Comparison of ENCODE assay signal across 16 cellular contexts in the genomic region with DNA sequence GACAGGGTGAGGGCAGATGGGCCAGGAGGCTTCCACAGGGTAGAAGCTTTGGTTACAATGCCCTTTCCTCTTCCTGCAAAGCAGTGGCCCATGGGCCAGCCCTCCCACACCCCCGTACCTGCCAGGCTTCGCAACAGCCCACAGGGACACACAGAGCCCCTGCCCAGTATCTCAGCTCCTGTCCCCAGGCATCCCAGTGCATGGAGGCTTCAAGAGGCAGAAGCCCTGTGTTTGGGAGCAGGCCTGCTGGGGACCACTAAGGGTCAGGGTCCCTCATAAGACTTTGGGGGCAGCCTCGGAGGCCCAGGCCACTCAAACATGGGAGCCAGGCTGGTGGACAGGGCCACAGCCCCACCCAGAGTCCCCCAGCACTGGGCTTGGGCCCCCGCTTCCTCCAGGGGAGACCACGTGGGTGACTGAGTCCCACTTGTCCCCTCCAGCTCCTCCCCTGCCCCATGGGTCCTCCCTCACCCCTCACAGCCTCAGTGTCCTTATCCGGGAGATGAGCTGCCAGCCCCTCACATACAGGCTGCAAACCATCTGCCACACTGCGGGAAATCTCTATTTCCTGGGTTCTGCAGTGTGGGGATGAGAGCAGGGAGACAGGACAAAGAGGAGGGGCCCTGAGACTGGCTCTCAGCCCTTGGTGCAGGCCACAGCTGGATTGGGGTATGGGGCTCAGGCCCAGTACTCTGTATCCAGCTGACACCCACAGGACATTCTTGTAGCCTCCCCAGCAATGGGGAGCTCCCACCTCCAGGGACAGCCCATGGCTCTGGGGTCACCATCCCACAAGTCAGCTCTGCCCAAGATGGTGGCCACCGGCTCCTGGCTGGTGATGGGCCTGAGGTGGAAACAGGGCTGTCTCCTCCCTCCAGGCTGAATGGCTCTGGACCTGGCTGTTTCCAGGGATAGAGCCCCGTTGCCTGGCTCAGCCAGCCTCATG. TPM values are rescaled to one million over a fixed set of nuclear protein-coding genes. Genes with fewer than 3 reads are reported as not detected.
A peak's percentile ranks its signal among the peaks of the same experiment; 100 is the strongest.
DNase-seq lines count a peak whose midpoint lies in the region; ATAC-seq, FAIRE-seq and TF ChIP-seq lines count a peak whose summit lies in the region.
"Had no signal": no experiment of that assay in that cellular context is flagged by ENCODE, and none has a peak within 500 bp of the region (broad histone marks: within the 10 kb centered on the region; RNA-seq: fewer than 3 reads in every experiment).

No MANE protein-coding gene starts in this region.

- H3K4me2 ChIP-seq in H9 (ENCODE audit: insufficient read depth, insufficient read length, low read length): no peak overlapping the region

- H2AK5ac ChIP-seq in H9 (ENCODE audit: insufficient read length, low read length): no peak overlapping the region

- H3K4me1 ChIP-seq in H9 (ENCODE audit: insufficient read depth, low read length): no peaks in the 10 kb centered on the region
- H3K4me1 ChIP-seq: foreskin keratinocyte had no signal

- no peak overlapping the region for H2BK15ac ChIP-seq in H9 (ENCODE audit: low read depth, low read length)

- no peak overlapping the region for H4K91ac ChIP-seq in H9 (ENCODE audit: insufficient read length, low read depth, low read length)

- H3K27ac Mint-ChIP-seq in H9: no peak overlapping the region
- no peak overlapping the region for H3K27ac Mint-ChIP-seq in activated CD4-positive, alpha-beta memory T cell treated with anti-CD3 and anti-CD28 coated beads, Interleukin-2, amount 10 ng/mL, durations not matched to agents 7 days and 5 days
- H3K27ac Mint-ChIP-seq: stimulated activated naive B cell treated with anti-CD40 and anti-IgM and Interleukin-4, amounts not matched to agents 10 μg/mL and 1 μg/mL and 100 μg/mL, for 72 hours had no signal

- no peaks in the 10 kb centered on the region for H3K23me2 ChIP-seq in H9 (ENCODE audit: insufficient read length, low read depth, low read length, poor library complexity, severe bottlenecking)

- FAIRE-seq in D721Med (lab: Jason Lieb, UNC): no peak

- in situ Hi-C loops in brain microvascular endothelial cell (cut with HindIII; ENCODE audit: low pct_ligation_motif_present, low sequenced_read_pairs): no loop called here

- H2BK12ac ChIP-seq in H9 (ENCODE audit: insufficient read length, low read depth, low read length): no peak overlapping the region

- no peak overlapping the region for H4K8ac ChIP-seq in H9 (replicated peaks; ENCODE audit: insufficient read length, low read depth, low read length)

- no peak overlapping the region for H3K4ac ChIP-seq in H9 (ENCODE audit: low read depth, low read length)

- no peak overlapping the region for H3K4me3 Mint-ChIP-seq in H9
- H3K4me3 Mint-ChIP-seq in activated CD4-positive, alpha-beta memory T cell treated with anti-CD3 and anti-CD28 coated beads, Interleukin-2, amount 10 ng/mL, durations not matched to agents 7 days and 5 days: no peak overlapping the region
- H3K4me3 Mint-ChIP-seq: stimulated activated naive B cell treated with anti-CD40 and anti-IgM and Interleukin-4, amounts not matched to agents 10 μg/mL and 1 μg/mL and 100 μg/mL, for 72 hours had no signal

- H3K9me3 ChIP-seq in H9 (ENCODE audit: control insufficient read depth, low read depth, low read length): no peaks in the 10 kb centered on the region

- H3K9ac ChIP-seq in H9 (ENCODE audit: extremely low read depth, insufficient read length, low read length): no peak overlapping the region

- no peak overlapping the region for H3K56ac ChIP-seq in H9 (ENCODE audit: insufficient read length, low read depth, low read length)

- intact Hi-C loops in left cardiac atrium (cut with DNase I) (no loop called here), posterior vena cava (cut with DNase I) (no loop called here)

- no peak overlapping the region for H4K5ac ChIP-seq in H9 (ENCODE audit: insufficient read length, low read depth, low read length)

- ATAC-seq in left cardiac atrium: no peak
- ATAC-seq: activated naive CD4-positive, alpha-beta T cell treated with anti-CD3 and anti-CD28 coated beads, Interleukin-2, amount 50 U/mL, for 72 hours; stimulated activated naive B cell treated with anti-CD40 and anti-IgM and Interleukin-4, amounts not matched to agents 10 μg/mL and 1 μg/mL and 100 μg/mL, for 72 hours had no signal

- no peak overlapping the region for H3K18ac ChIP-seq in H9 (ENCODE audit: insufficient read length, low read depth, low read length)

- H3K4me3 ChIP-seq in brain microvascular endothelial cell (ENCODE audit: low read depth, low read length): no peak overlapping the region

- H2AFZ ChIP-seq in H9 (ENCODE audit: low read length): no peak overlapping the region

- no peaks in the 10 kb centered on the region for H3K9me3 Mint-ChIP-seq in H9
- H3K9me3 Mint-ChIP-seq in activated CD4-positive, alpha-beta memory T cell treated with anti-CD3 and anti-CD28 coated beads, Interleukin-2, amount 10 ng/mL, durations not matched to agents 7 days and 5 days: no peaks in the 10 kb centered on the region
- H3K9me3 Mint-ChIP-seq: activated naive CD4-positive, alpha-beta T cell treated with anti-CD3 and anti-CD28 coated beads, Interleukin-2, amount 50 U/mL, for 72 hours; IgD-negative memory B cell; stimulated activated naive B cell treated with anti-CD40 and anti-IgM and Interleukin-4, amounts not matched to agents 10 μg/mL and 1 μg/mL and 100 μg/mL, for 72 hours had no signal

- TF ChIP-seq CTCF in H9 (conservative IDR thresholded peaks at IDR 0.05) (no peak), brain microvascular endothelial cell (IDR thresholded peaks at IDR 0.05; ENCODE audit: low read depth, low read length, missing control alignments) (no peak), D721Med (IDR thresholded peaks at IDR 0.05; ENCODE audit: insufficient read depth, missing control alignments) (no peak)

- DNase-seq in H9: peak; percentile 24
- DNase-seq in activated CD4-positive, alpha-beta memory T cell treated with anti-CD3 and anti-CD28 coated beads, Interleukin-2, amount 10 ng/mL, durations not matched to agents 7 days and 5 days: peak; percentile 14
- peak; percentile 15 for DNase-seq in left cardiac atrium
- DNase-seq in posterior vena cava (ENCODE audit: low spot score): peak; percentile 74
- no peak for DNase-seq in brain microvascular endothelial cell
- no peak for DNase-seq in NCI-H2196 (lab: John Stamatoyannopoulos, UW; ENCODE audit: unreplicated experiment)
- DNase-seq in D721Med (ENCODE audit: insufficient read length, low spot score): no peak
- DNase-seq in NCI-H1694 treated with DMSO at 0.1 percent for 48 hours (lab: John Stamatoyannopoulos, UW): no peak
- DNase-seq: activated CD4-positive, CD25-positive, alpha-beta regulatory T cell; EL; NCI-H748 treated with DMSO at 0.1 percent for 48 hours; stimulated activated naive B cell treated with anti-CD40 and anti-IgM and Interleukin-4, amounts not matched to agents 10 μg/mL and 1 μg/mL and 100 μg/mL, for 72 hours had no signal

- H4K20me1 ChIP-seq in H9 (ENCODE audit: control insufficient read depth, insufficient read depth, insufficient read length): no peaks in the 10 kb centered on the region

- no peak overlapping the region for H2BK20ac ChIP-seq in H9 (ENCODE audit: low read depth, low read length, poor library complexity, severe bottlenecking)

- POLR2A ChIA-PET in activated CD4-positive, alpha-beta memory T cell treated with anti-CD3 and anti-CD28 coated beads, Interleukin-2, amount 10 ng/mL, durations not matched to agents 7 days and 5 days (lab: Charles Lee): no interaction called here

- no CpG with 5 or more reads among the region's 9 CpGs for WGBS in H9 (ENCODE audit: extremely low coverage, insufficient read length, low lambda C conversion rate)

- CTCF ChIA-PET in activated CD4-positive, alpha-beta memory T cell treated with anti-CD3 and anti-CD28 coated beads, Interleukin-2, amount 10 ng/mL, durations not matched to agents 7 days and 5 days (lab: Charles Lee): no interaction called here

- no peak overlapping the region for H3T11ph ChIP-seq in H9 (ENCODE audit: low read length)

- H3K36me3 ChIP-seq in brain microvascular endothelial cell (replicated peaks): no peaks in the 10 kb centered on the region

- no peak overlapping the region for H3K14ac ChIP-seq in H9 (ENCODE audit: insufficient read depth, low read length)

- H3K79me2 ChIP-seq in H9 (ENCODE audit: insufficient read depth, low read length): no peaks in the 10 kb centered on the region

- H3K23ac ChIP-seq in H9 (ENCODE audit: insufficient read length, low read depth, low read length): no peak overlapping the region

- no peak overlapping the region for H3K27ac ChIP-seq in H9 (ENCODE audit: insufficient read length, low read depth, low read length)
- H3K27ac ChIP-seq in brain microvascular endothelial cell: no peak overlapping the region
- H3K27ac ChIP-seq: foreskin keratinocyte had no signal

- no peaks in the 10 kb centered on the region for H3K27me3 ChIP-seq in H9 (ENCODE audit: insufficient read depth, low read length)
- H3K27me3 ChIP-seq in brain microvascular endothelial cell (replicated peaks): no peaks in the 10 kb centered on the region
- H3K27me3 ChIP-seq: foreskin keratinocyte had no signal

- peaks cover 8 to 20% of the 10 kb centered on the region in 2 experiments for H3K4me1 Mint-ChIP-seq in H9
- no peaks in the 10 kb centered on the region for H3K4me1 Mint-ChIP-seq in activated CD4-positive, alpha-beta memory T cell treated with anti-CD3 and anti-CD28 coated beads, Interleukin-2, amount 10 ng/mL, durations not matched to agents 7 days and 5 days
- H3K4me1 Mint-ChIP-seq: IgD-negative memory B cell had no signal

- no peaks in the 10 kb centered on the region for H3K79me1 ChIP-seq in H9 (ENCODE audit: insufficient read depth, low read depth, low read length, poor library complexity, severe bottlenecking)

- H3K36me3 Mint-ChIP-seq in H9 (ENCODE audit: insufficient read depth in 1 of 3, low read depth in 3 of 3): no peaks in the 10 kb centered on the region; a peak in 1 of 7 replicates
- H3K36me3 Mint-ChIP-seq in activated CD4-positive, alpha-beta memory T cell treated with anti-CD3 and anti-CD28 coated beads, Interleukin-2, amount 10 ng/mL, durations not matched to agents 7 days and 5 days (ENCODE audit: low read depth): no peaks in the 10 kb centered on the region
- H3K36me3 Mint-ChIP-seq: activated naive CD4-positive, alpha-beta T cell treated with anti-CD3 and anti-CD28 coated beads, Interleukin-2, amount 50 U/mL, for 72 hours; IgD-negative memory B cell; stimulated activated naive B cell treated with anti-CD40 and anti-IgM and Interleukin-4, amounts not matched to agents 10 μg/mL and 1 μg/mL and 100 μg/mL, for 72 hours had no signal

- no peak overlapping the region for H2BK5ac ChIP-seq in H9 (ENCODE audit: insufficient read length, low read length)

- no peak overlapping the region for H2BK120ac ChIP-seq in H9 (ENCODE audit: low read depth, low read length, poor library complexity, severe bottlenecking)

- no peaks in the 10 kb centered on the region for H3K27me3 Mint-ChIP-seq in H9 (ENCODE audit: low read depth)
- H3K27me3 Mint-ChIP-seq in activated CD4-positive, alpha-beta memory T cell treated with anti-CD3 and anti-CD28 coated beads, Interleukin-2, amount 10 ng/mL, durations not matched to agents 7 days and 5 days: no peaks in the 10 kb centered on the region
- H3K27me3 Mint-ChIP-seq: IgD-negative memory B cell; stimulated activated naive B cell treated with anti-CD40 and anti-IgM and Interleukin-4, amounts not matched to agents 10 μg/mL and 1 μg/mL and 100 μg/mL, for 72 hours had no signal

RNA-seq across cellular contexts. Expression of gene WNT9A, which starts 50.7 kb away (rescaled TPM):
- total RNA-seq in H9 (2021) (0.66 and 0.77 TPM in 2 replicates), left cardiac atrium (1 to 10 TPM in 1 of 2 donors, under 1 TPM in 1; 0.80 to 1.1 TPM), posterior vena cava (1 to 10 TPM; 2.7 to 3.3 TPM)
- 1 to 10 TPM; 1.5 to 2.0 TPM for total RNA-seq in activated CD4-positive, alpha-beta memory T cell treated with anti-CD3 and anti-CD28 coated beads, Interleukin-2, amount 10 ng/mL, durations not matched to agents 7 days and 5 days
- total RNA-seq: activated naive CD4-positive, alpha-beta T cell treated with anti-CD3 and anti-CD28 coated beads, Interleukin-2, amount 50 U/mL, for 72 hours; SK-MEL-5 had no signal

Comparison
In these comparisons a context has a peak if more than half of its experiments do, and no peak if none do; other contexts are left out.
1. DNase-seq: peak in H9 (single experiment), activated CD4-positive, alpha-beta memory T cell treated with anti-CD3 and anti-CD28 coated beads, Interleukin-2, amount 10 ng/mL, durations not matched to agents 7 days and 5 days (single experiment), left cardiac atrium (single experiment) and posterior vena cava (single experiment); none in brain microvascular endothelial cell (single experiment), NCI-H2196 (single experiment), D721Med (single experiment) and NCI-H1694 treated with DMSO at 0.1 percent for 48 hours (single experiment).